1 cellular context compared by ENCODE assay signal in the genomic region with DNA sequence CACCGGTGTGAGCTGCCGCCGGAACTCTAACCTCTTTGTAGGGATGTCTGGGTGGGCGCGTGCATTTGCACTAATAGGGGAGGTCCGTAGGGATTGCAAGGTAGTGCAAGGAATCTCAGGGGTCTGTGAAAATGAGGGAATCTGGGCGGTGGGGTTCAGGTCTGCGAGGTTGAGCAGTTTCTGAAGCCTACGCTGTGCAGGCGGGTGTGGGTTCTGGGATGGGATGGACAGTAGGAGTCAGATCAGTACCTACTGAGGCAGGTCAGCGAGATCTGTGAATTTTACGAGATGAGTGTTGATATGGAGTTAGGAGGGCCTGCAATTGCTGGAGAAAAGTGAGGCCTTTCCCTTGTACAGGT.
TF ChIP-seq lines count a peak whose summit lies in the region.

No MANE protein-coding gene starts in this region.

TF ChIP-seq in GM12878, 131 proteins besides CTCF, POLR2A, EP300 and RAD21:
- TF ChIP-seq SREBF1 (IDR thresholded peaks at IDR 0.05; ENCODE audit: low read length) (no peak), IRF4 (IDR thresholded peaks at IDR 0.05; ENCODE audit: low read depth, low read length) (no peak), ZSCAN29 (IDR thresholded peaks at IDR 0.05) (no peak), TCF12 (IDR thresholded peaks at IDR 0.05; ENCODE audit: low read depth, low read length) (no peak), BHLHE40 (IDR thresholded peaks at IDR 0.05; ENCODE audit: borderline replicate concordance in 1 of 2, low read depth in 2 of 2, low read length in 1 of 2) (no peak), RELA (IDR thresholded peaks at IDR 0.05; ENCODE audit: borderline replicate concordance, partially characterized antibody) (no peak), BMI1 (IDR thresholded peaks at IDR 0.05; ENCODE audit: borderline replicate concordance) (no peak), ZNF207 (IDR thresholded peaks at IDR 0.05; ENCODE audit: borderline replicate concordance) (no peak), KLF5 (IDR thresholded peaks at IDR 0.05; ENCODE audit: partially characterized antibody) (no peak), ATF2 (IDR thresholded peaks at IDR 0.05; ENCODE audit: low read length) (no peak), FOXM1 (IDR thresholded peaks at IDR 0.05; ENCODE audit: low read depth, low read length) (no peak), POU2F2 (IDR thresholded peaks at IDR 0.05; ENCODE audit: borderline replicate concordance, low read depth, low read length) (no peak), RUNX3 (IDR thresholded peaks at IDR 0.05; ENCODE audit: low read length) (no peak)
- TF ChIP-seq, protein P1, sequence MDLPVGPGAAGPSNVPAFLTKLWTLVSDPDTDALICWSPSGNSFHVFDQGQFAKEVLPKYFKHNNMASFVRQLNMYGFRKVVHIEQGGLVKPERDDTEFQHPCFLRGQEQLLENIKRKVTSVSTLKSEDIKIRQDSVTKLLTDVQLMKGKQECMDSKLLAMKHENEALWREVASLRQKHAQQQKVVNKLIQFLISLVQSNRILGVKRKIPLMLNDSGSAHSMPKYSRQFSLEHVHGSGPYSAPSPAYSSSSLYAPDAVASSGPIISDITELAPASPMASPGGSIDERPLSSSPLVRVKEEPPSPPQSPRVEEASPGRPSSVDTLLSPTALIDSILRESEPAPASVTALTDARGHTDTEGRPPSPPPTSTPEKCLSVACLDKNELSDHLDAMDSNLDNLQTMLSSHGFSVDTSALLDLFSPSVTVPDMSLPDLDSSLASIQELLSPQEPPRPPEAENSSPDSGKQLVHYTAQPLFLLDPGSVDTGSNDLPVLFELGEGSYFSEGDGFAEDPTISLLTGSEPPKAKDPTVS (IDR thresholded peaks at IDR 0.05; ENCODE audit: low read depth, low read length) = no peak
- TF ChIP-seq, protein P2, sequence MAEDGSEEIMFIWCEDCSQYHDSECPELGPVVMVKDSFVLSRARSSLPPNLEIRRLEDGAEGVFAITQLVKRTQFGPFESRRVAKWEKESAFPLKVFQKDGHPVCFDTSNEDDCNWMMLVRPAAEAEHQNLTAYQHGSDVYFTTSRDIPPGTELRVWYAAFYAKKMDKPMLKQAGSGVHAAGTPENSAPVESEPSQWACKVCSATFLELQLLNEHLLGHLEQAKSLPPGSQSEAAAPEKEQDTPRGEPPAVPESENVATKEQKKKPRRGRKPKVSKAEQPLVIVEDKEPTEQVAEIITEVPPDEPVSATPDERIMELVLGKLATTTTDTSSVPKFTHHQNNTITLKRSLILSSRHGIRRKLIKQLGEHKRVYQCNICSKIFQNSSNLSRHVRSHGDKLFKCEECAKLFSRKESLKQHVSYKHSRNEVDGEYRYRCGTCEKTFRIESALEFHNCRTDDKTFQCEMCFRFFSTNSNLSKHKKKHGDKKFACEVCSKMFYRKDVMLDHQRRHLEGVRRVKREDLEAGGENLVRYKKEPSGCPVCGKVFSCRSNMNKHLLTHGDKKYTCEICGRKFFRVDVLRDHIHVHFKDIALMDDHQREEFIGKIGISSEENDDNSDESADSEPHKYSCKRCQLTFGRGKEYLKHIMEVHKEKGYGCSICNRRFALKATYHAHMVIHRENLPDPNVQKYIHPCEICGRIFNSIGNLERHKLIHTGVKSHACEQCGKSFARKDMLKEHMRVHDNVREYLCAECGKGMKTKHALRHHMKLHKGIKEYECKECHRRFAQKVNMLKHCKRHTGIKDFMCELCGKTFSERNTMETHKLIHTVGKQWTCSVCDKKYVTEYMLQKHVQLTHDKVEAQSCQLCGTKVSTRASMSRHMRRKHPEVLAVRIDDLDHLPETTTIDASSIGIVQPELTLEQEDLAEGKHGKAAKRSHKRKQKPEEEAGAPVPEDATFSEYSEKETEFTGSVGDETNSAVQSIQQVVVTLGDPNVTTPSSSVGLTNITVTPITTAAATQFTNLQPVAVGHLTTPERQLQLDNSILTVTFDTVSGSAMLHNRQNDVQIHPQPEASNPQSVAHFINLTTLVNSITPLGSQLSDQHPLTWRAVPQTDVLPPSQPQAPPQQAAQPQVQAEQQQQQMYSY (CRISPR knock-in tag; IDR thresholded peaks at IDR 0.05) = no peak
- TF ChIP-seq, protein P3, sequence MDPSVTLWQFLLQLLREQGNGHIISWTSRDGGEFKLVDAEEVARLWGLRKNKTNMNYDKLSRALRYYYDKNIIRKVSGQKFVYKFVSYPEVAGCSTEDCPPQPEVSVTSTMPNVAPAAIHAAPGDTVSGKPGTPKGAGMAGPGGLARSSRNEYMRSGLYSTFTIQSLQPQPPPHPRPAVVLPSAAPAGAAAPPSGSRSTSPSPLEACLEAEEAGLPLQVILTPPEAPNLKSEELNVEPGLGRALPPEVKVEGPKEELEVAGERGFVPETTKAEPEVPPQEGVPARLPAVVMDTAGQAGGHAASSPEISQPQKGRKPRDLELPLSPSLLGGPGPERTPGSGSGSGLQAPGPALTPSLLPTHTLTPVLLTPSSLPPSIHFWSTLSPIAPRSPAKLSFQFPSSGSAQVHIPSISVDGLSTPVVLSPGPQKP (IDR thresholded peaks at IDR 0.05; ENCODE audit: low read depth, low read length) = no peak
- TF ChIP-seq, protein P4, sequence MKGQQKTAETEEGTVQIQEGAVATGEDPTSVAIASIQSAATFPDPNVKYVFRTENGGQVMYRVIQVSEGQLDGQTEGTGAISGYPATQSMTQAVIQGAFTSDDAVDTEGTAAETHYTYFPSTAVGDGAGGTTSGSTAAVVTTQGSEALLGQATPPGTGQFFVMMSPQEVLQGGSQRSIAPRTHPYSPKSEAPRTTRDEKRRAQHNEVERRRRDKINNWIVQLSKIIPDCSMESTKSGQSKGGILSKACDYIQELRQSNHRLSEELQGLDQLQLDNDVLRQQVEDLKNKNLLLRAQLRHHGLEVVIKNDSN (IDR thresholded peaks at IDR 0.05; ENCODE audit: borderline replicate concordance, extremely low read length, insufficient read depth, low read depth, low read length) = no peak
